8 cellular contexts compared by ENCODE assay signal in the genomic region with DNA sequence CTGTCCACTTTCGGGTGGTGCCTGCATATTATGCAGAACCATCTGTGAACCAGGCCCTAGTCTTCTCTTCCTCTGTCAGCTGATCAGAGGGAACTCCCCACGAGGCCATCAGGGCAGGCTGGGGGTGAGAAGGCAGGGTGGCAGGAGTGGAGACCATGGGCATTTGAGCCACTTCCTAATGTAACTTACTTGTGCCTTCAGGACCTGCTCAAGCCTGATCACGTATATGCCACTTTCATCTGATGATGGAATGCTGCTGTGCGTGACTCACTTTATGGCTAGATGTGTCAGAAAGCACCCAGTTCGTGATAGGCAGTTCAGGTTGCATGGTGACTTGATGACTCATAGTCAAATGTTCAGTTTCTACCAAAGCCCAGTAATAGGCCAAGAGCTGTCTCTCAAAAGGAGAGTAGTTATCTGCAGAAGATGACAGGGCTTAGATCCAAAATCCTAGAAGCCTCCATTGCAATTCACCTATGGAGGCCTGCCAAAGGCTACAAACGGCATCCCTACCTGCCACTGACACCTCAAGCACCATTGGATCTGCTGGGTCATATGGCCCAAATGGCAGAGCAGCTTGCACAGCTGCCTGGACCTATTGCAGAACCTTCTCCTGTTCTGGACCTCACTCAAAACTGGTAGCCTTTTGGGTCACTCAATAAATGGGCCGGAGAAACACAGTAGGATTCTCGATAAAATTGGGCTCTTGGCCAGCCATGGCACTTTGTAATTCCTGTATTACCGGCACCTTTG.
DNase-seq lines count a peak whose midpoint lies in the region; TF ChIP-seq lines count a peak whose summit lies in the region.
"Not testable (repeated sequence)": the region's sequence is repeated elsewhere in the genome, so short reads cannot be mapped to it uniquely, and the experiment has no call there.

No MANE protein-coding gene starts in this region.

- not testable (repeated sequence) for H4K12ac ChIP-seq in trophoblast cell (ENCODE audit: low read depth, low read length)

- not testable (repeated sequence) for H3K27me3 ChIP-seq in Caco-2 (replicated peaks; ENCODE audit: control insufficient read depth, insufficient read depth, low read length); PC-9 (ENCODE audit: insufficient read depth, low read depth); fibroblast of lung (ENCODE audit: control insufficient read depth, insufficient read depth, low read length); trophoblast cell (ENCODE audit: insufficient read depth, low read length)

- H2BK120ac ChIP-seq in trophoblast cell (ENCODE audit: insufficient read depth, low read length, poor library complexity) = not testable (repeated sequence)

- H3K9me3 Mint-ChIP-seq in Caco-2 (ENCODE audit: unreplicated experiment) = not testable (repeated sequence)

- not testable (repeated sequence) for H3K9ac ChIP-seq in fibroblast of lung (ENCODE audit: insufficient read depth, low read length); trophoblast cell (ENCODE audit: low read length)

- H3K9me2 ChIP-seq in PC-9 (ENCODE audit: insufficient read depth) = not testable (repeated sequence)

- not testable (repeated sequence) for H2BK5ac ChIP-seq in trophoblast cell (ENCODE audit: low read depth, low read length, poor library complexity)

- not testable (repeated sequence) for H3K36me3 Mint-ChIP-seq in Caco-2 (ENCODE audit: insufficient read depth, unreplicated experiment)

- WGBS in trophoblast cell (ENCODE audit: extremely low coverage, insufficient coverage, insufficient read length) = no CpG with 5 or more reads among the region's 9 CpGs

- H2AFZ ChIP-seq in PC-9; fibroblast of lung (ENCODE audit: low read length); trophoblast cell (ENCODE audit: insufficient read depth, low read length, poor library complexity): not testable (repeated sequence)

- not testable (repeated sequence) for BruUV-seq in Caco-2 (replicated peaks; lab: Mats Ljungman, UMichigan); PC-9 (replicated peaks; lab: Mats Ljungman, UMichigan)

- H3K4ac ChIP-seq in trophoblast cell (ENCODE audit: low read depth, low read length) = not testable (repeated sequence)

- H3K4me1 ChIP-seq in Caco-2 = peaks cover 30% of the 10 kb centered on the region
- H3K4me1 ChIP-seq in PC-9 (replicated peaks; ENCODE audit: insufficient read depth); fibroblast of lung (ENCODE audit: control insufficient read depth, extremely low read depth, insufficient read depth, low read length); trophoblast cell (ENCODE audit: control insufficient read depth in 1 of 2, insufficient read depth in 2 of 2, low read length in 2 of 2): not testable (repeated sequence)

- H3K4me3 Mint-ChIP-seq in Caco-2 (ENCODE audit: unreplicated experiment) = not testable (repeated sequence)

- H2AK5ac ChIP-seq in trophoblast cell (ENCODE audit: low read length) = not testable (repeated sequence)

- H4K91ac ChIP-seq in trophoblast cell (ENCODE audit: low read depth, low read length) = not testable (repeated sequence)

- not testable (repeated sequence) for H3K18ac ChIP-seq in trophoblast cell (ENCODE audit: low read length)

- CTCF ChIA-PET in Caco-2 (lab: Charles Lee) = interaction anchor here (0.6 kb wide), 1 partner anchor 1094 kb away, joined by 3 read pairs; no protein-coding TSS in a partner anchor
- CTCF ChIA-PET in PC-9 (lab: Charles Lee) = not testable (repeated sequence)

- DNase-seq in Caco-2 (peak; percentile 49 to 76), HS-5 (ENCODE audit: low read depth) (peak; percentile 89), PC-9 (peak; percentile 5 to 56), fibroblast of lung (ENCODE audit: low read depth in 2 of 2) (peak; percentile 81 to 88), trophoblast cell (peak; percentile 83)
- DNase-seq in activated CD4-positive, alpha-beta T cell treated with anti-CD3 and anti-CD28 coated beads, Interleukin-2, amount 50 U/mL, for 48 hours = peak; percentile 55 to 67
- peak; percentile 7 for DNase-seq in activated naive CD8-positive, alpha-beta T cell treated with anti-CD3 and anti-CD28 coated beads, Interleukin-2, amount 50 U/mL, for 16 hours (ENCODE audit: low read depth, low spot score)
- DNase-seq in stimulated activated CD8-positive, alpha-beta memory T cell treated with anti-CD3 and anti-CD28 coated beads, Interleukin-7, amount 100 ng/mL, for 48 hours (ENCODE audit: extremely low read depth in 1 of 2, low read depth in 1 of 2) = peak; percentile 28 to 69

- POLR2A ChIA-PET in Caco-2 (lab: Charles Lee); PC-9 (lab: Charles Lee; ENCODE audit: unreplicated experiment): not testable (repeated sequence)

- not testable (repeated sequence) for H3K79me1 ChIP-seq in trophoblast cell (ENCODE audit: low read length)

- H3K79me2 ChIP-seq in PC-9 (ENCODE audit: low read depth); fibroblast of lung (ENCODE audit: control insufficient read depth, insufficient read depth, low read length); trophoblast cell (ENCODE audit: control insufficient read depth, insufficient read depth, low read length, poor library complexity): not testable (repeated sequence)

- not testable (repeated sequence) for H3K23ac ChIP-seq in trophoblast cell (ENCODE audit: low read length)

- H3K4me2 ChIP-seq in PC-9; fibroblast of lung (ENCODE audit: extremely low read depth, insufficient read depth, low read length); trophoblast cell (ENCODE audit: low read length): not testable (repeated sequence)

- H4K8ac ChIP-seq in trophoblast cell (ENCODE audit: low read depth, low read length) = not testable (repeated sequence)

- H2BK12ac ChIP-seq in trophoblast cell (ENCODE audit: low read length) = not testable (repeated sequence)

- not testable (repeated sequence) for H3F3A ChIP-seq in PC-9 (ENCODE audit: insufficient read depth, low read depth)

- not testable (repeated sequence) for H3K27ac ChIP-seq in PC-9; fibroblast of lung (ENCODE audit: insufficient read depth, low read length); trophoblast cell (ENCODE audit: low read depth, low read length)

- not testable (repeated sequence) for H3K14ac ChIP-seq in trophoblast cell (ENCODE audit: low read length)

- not testable (repeated sequence) for H3K36me3 ChIP-seq in Caco-2 (ENCODE audit: control insufficient read depth, insufficient read depth, low read length); PC-9 (ENCODE audit: low read depth); fibroblast of lung (ENCODE audit: control insufficient read depth, insufficient read depth, low read length); trophoblast cell (ENCODE audit: control insufficient read depth in 1 of 2, insufficient read depth in 2 of 2, low read length in 2 of 2)

- H3K9me3 ChIP-seq in Caco-2; PC-9 (ENCODE audit: insufficient read depth, low read depth); fibroblast of lung (ENCODE audit: control insufficient read depth, insufficient read depth, low read depth, low read length); trophoblast cell (ENCODE audit: insufficient read depth, low read depth, low read length): not testable (repeated sequence)

- not testable (repeated sequence) for H3K27me3 Mint-ChIP-seq in Caco-2 (ENCODE audit: insufficient read depth, unreplicated experiment)

- not testable (repeated sequence) for H3K4me3 ChIP-seq in Caco-2 (ENCODE audit: low read depth, low read length); PC-9; fibroblast of lung (replicated peaks in 1 of 4; ENCODE audit: control extremely low read depth in 1 of 4, insufficient read depth in 1 of 4, low read depth in 3 of 4, low read length in 4 of 4); trophoblast cell (ENCODE audit: low read depth, low read length)

- not testable (repeated sequence) for H4K20me1 ChIP-seq in PC-9 (ENCODE audit: insufficient read depth); fibroblast of lung (ENCODE audit: control insufficient read depth, extremely low read depth, insufficient read depth, low read length)

- H3K4me1 Mint-ChIP-seq in Caco-2 (ENCODE audit: low read depth, unreplicated experiment) = not testable (repeated sequence)

- TF ChIP-seq CTCF in Caco-2 (IDR thresholded peaks at IDR 0.05; ENCODE audit: insufficient read depth in 1 of 2, low read depth in 1 of 2, low read length in 1 of 2, severe bottlenecking in 1 of 2, unreplicated experiment in 1 of 2); PC-9 (conservative IDR thresholded peaks at IDR 0.05); fibroblast of lung (conservative IDR thresholded peaks at IDR 0.05 in 1 of 2, IDR thresholded peaks at IDR 0.05 in 1 of 2; ENCODE audit: low read depth in 1 of 2, low read length in 2 of 2): not testable (repeated sequence)

- H3K27ac Mint-ChIP-seq in Caco-2 (ENCODE audit: unreplicated experiment) = peak overlapping the region; percentile 56

- intact Hi-C loops in Caco-2 (cut with micrococcal nuclease; ENCODE audit: unreplicated experiment); PC-9 (cut with micrococcal nuclease; ENCODE audit: unreplicated experiment): not testable (repeated sequence)

Comparison
In these comparisons a context has a peak if more than half of its experiments do, and no peak if none do; other contexts are left out.
1. DNase-seq: peak in every context shown above with its lines; median percentile 89 in HS-5; 84 in fibroblast of lung; 83 in trophoblast cell; 62 in Caco-2; 61 in activated CD4-positive, alpha-beta T cell treated with anti-CD3 and anti-CD28 coated beads, Interleukin-2, amount 50 U/mL, for 48 hours; 48 in stimulated activated CD8-positive, alpha-beta memory T cell treated with anti-CD3 and anti-CD28 coated beads, Interleukin-7, amount 100 ng/mL, for 48 hours; 30 in PC-9; 7 in activated naive CD8-positive, alpha-beta T cell treated with anti-CD3 and anti-CD28 coated beads, Interleukin-2, amount 50 U/mL, for 16 hours.